Comparison of ENCODE assay signal across 8 cellular contexts in genomic region chr3:42502429-42503250, GRCh38. TPM values are rescaled to one million over a fixed set of nuclear protein-coding genes. Genes with fewer than 3 reads are reported as not detected.
DNase-seq lines count a peak whose midpoint lies in the region; ATAC-seq and TF ChIP-seq lines count a peak whose summit lies in the region.

Gene VIPR1 (plus strand): TSS chr3:42502643. CDS start chr3:42502736, 93 bp downstream.

- POLR2A ChIA-PET in naive thymus-derived CD4-positive, alpha-beta T cell (lab: Charles Lee) = interaction anchor here (0.6 to 5.1 kb wide), 23 partner anchors 10 to 313 kb away, joined by 3 to 82 read pairs (median 5); partner anchors contain the start of genes SEC22C and SS18L2

- intact Hi-C loops in CD14-positive monocyte (cut with micrococcal nuclease) = loop anchor here (5.0 kb wide), 2 partner anchors 35 to 45 kb away; no protein-coding TSS in a partner anchor
- intact Hi-C loops in naive thymus-derived CD4-positive, alpha-beta T cell (cut with micrococcal nuclease) = loop anchor here (1.0 to 10.0 kb wide), 17 partner anchors 16 to 540 kb away; partner anchors contain the start of genes NKTR (in 1 of the 2), SS18L2 (in 1 of the 2), ULK4 (in 1 of the 2) and ZBTB47 (in 1 of the 2)

- H3K27me3 Mint-ChIP-seq in CD14-positive monocyte (ENCODE audit: low read depth in 3 of 3) = peaks cover 27 to 45% (median 33%) of the 10 kb centered on the region in 3 donors
- H3K27me3 Mint-ChIP-seq in naive thymus-derived CD4-positive, alpha-beta T cell = peaks cover 18 to 49% (median 20%) of the 10 kb centered on the region in 5 donors

- H3K9me3 Mint-ChIP-seq in CD14-positive monocyte = peaks cover 0 to 4% (median 3%) of the 10 kb centered on the region in 7 donors
- H3K9me3 Mint-ChIP-seq in naive thymus-derived CD4-positive, alpha-beta T cell = no peaks in the 10 kb centered on the region
- H3K9me3 Mint-ChIP-seq in stimulated activated effector memory CD8-positive, alpha-beta T cell treated with anti-CD3 and anti-CD28 coated beads, Interleukin-12 subunit alpha, Interleukin-12 subunit beta, amount 100 ng/mL, for 72 hours = no peaks in the 10 kb centered on the region

- no peaks in the 10 kb centered on the region for H3K36me3 ChIP-seq in esophagus (ENCODE audit: control insufficient read depth in 2 of 2, insufficient read depth in 2 of 2, low read length in 1 of 2)
- no peaks in the 10 kb centered on the region for H3K36me3 ChIP-seq in naive thymus-derived CD4-positive, alpha-beta T cell (ENCODE audit: control insufficient read depth in 2 of 3, insufficient read depth in 3 of 3, low read length in 3 of 3)

- peaks cover 14 to 20% of the 10 kb centered on the region in 2 donors for H3K36me3 Mint-ChIP-seq in CD14-positive monocyte
- no peaks in the 10 kb centered on the region for H3K36me3 Mint-ChIP-seq in naive thymus-derived CD4-positive, alpha-beta T cell
- no peaks in the 10 kb centered on the region for H3K36me3 Mint-ChIP-seq in stimulated activated effector memory CD8-positive, alpha-beta T cell treated with anti-CD3 and anti-CD28 coated beads, Interleukin-12 subunit alpha, Interleukin-12 subunit beta, amount 100 ng/mL, for 72 hours

- H3K4me3 ChIP-seq in esophagus (ENCODE audit: low read depth in 1 of 2, low read length in 2 of 2) = peak within 1 kb of the TSS; percentile 48 to 57
- peak within 1 kb of the TSS; percentile 70 for H3K4me3 ChIP-seq in naive thymus-derived CD4-positive, alpha-beta T cell (ENCODE audit: low read length)

- 7% methylated on average over 62 to 69 of the region's 69 CpGs for WGBS in esophagus, 2 donors

- H3K27me3 ChIP-seq in esophagus (ENCODE audit: control insufficient read depth in 1 of 2, insufficient read depth in 2 of 2, low read length in 2 of 2) = no peaks in the 10 kb centered on the region
- H3K27me3 ChIP-seq in naive thymus-derived CD4-positive, alpha-beta T cell (ENCODE audit: control insufficient read depth in 2 of 2, insufficient read depth in 2 of 2, low read length in 2 of 2) = peaks cover 0 to 5% of the 10 kb centered on the region in 2 donors

- no peak for TF ChIP-seq CTCF in CD14-positive monocyte (IDR thresholded peaks at IDR 0.05)

- peak within 1 kb of the TSS in 1 of 2 donors; percentile 14 for H3K27ac ChIP-seq in esophagus (ENCODE audit: low read depth in 2 of 2, low read length in 1 of 2)
- H3K27ac ChIP-seq in naive thymus-derived CD4-positive, alpha-beta T cell (ENCODE audit: low read depth, low read length) = peak within 1 kb of the TSS; percentile 79

- H3K4me1 ChIP-seq in esophagus (ENCODE audit: control insufficient read depth in 2 of 2, insufficient read depth in 2 of 2, low read length in 1 of 2) = peaks cover 2 to 13% of the 10 kb centered on the region in 2 donors
- peaks cover 0 to 39% of the 10 kb centered on the region in 2 donors for H3K4me1 ChIP-seq in naive thymus-derived CD4-positive, alpha-beta T cell (ENCODE audit: control insufficient read depth in 2 of 2, insufficient read depth in 2 of 2, low read length in 2 of 2)

- peak within 1 kb of the TSS; percentile 92 to 94 for H3K4me3 Mint-ChIP-seq in CD14-positive monocyte
- H3K4me3 Mint-ChIP-seq in naive thymus-derived CD4-positive, alpha-beta T cell = peak within 1 kb of the TSS; percentile 91 to 98 (median 96)
- H3K4me3 Mint-ChIP-seq in stimulated activated effector memory CD8-positive, alpha-beta T cell treated with anti-CD3 and anti-CD28 coated beads, Interleukin-12 subunit alpha, Interleukin-12 subunit beta, amount 100 ng/mL, for 72 hours = peak within 1 kb of the TSS; percentile 90

- no peaks in the 10 kb centered on the region for H3K9me3 ChIP-seq in esophagus (ENCODE audit: control insufficient read depth in 2 of 2, insufficient read depth in 1 of 2, low read depth in 1 of 2, low read length in 1 of 2)
- no peaks in the 10 kb centered on the region for H3K9me3 ChIP-seq in naive thymus-derived CD4-positive, alpha-beta T cell (ENCODE audit: control insufficient read depth in 2 of 3, low read length in 3 of 3)

- peaks cover 56% of the 10 kb centered on the region for H3K4me1 Mint-ChIP-seq in CD14-positive monocyte
- peaks cover 31 to 64% (median 47%) of the 10 kb centered on the region in 7 donors for H3K4me1 Mint-ChIP-seq in naive thymus-derived CD4-positive, alpha-beta T cell
- H3K4me1 Mint-ChIP-seq in stimulated activated effector memory CD8-positive, alpha-beta T cell treated with anti-CD3 and anti-CD28 coated beads, Interleukin-12 subunit alpha, Interleukin-12 subunit beta, amount 100 ng/mL, for 72 hours = peaks cover 42% of the 10 kb centered on the region

- ATAC-seq in GM19372 (IDR thresholded peaks at IDR 0.05; ENCODE audit: low read depth, unreplicated experiment) (peak; percentile 95), HG03520 (IDR thresholded peaks at IDR 0.05; ENCODE audit: unreplicated experiment) (peak; percentile 84)
- ATAC-seq in naive thymus-derived CD4-positive, alpha-beta T cell = peak; percentile 98
- peak; percentile 94 for ATAC-seq in stimulated activated effector memory CD8-positive, alpha-beta T cell treated with anti-CD3 and anti-CD28 coated beads, Interleukin-12 subunit alpha, Interleukin-12 subunit beta, amount 100 ng/mL, for 72 hours

- CTCF ChIA-PET in naive thymus-derived CD4-positive, alpha-beta T cell (lab: Charles Lee) = interaction anchor here (0.7 to 3.4 kb wide), 21 partner anchors 8 to 255 kb away, joined by 3 to 136 read pairs (median 7); partner anchors contain the start of genes SEC22C and SS18L2

- H3K27ac Mint-ChIP-seq in CD14-positive monocyte = peak within 1 kb of the TSS; percentile 57 to 88 (median 81)
- peak within 1 kb of the TSS; percentile 70 to 96 (median 94) for H3K27ac Mint-ChIP-seq in naive thymus-derived CD4-positive, alpha-beta T cell
- no peak within 1 kb of the TSS for H3K27ac Mint-ChIP-seq in stimulated activated effector memory CD8-positive, alpha-beta T cell treated with anti-CD3 and anti-CD28 coated beads, Interleukin-12 subunit alpha, Interleukin-12 subunit beta, amount 100 ng/mL, for 72 hours

- DNase-seq in CD14-positive monocyte (ENCODE audit: low spot score) (no peak), NOMO-1 treated with DMSO at 0.1 percent for 48 hours (lab: John Stamatoyannopoulos, UW; ENCODE audit: unreplicated experiment) (peak; percentile 71), activated T-cell treated with anti-CD3 and anti-CD28 coated beads for 48 hours (ENCODE audit: low read depth) (peak; percentile 90)
- DNase-seq in naive thymus-derived CD4-positive, alpha-beta T cell = peak; percentile 85 to 97 (median 95)
- DNase-seq in stimulated activated effector memory CD8-positive, alpha-beta T cell treated with anti-CD3 and anti-CD28 coated beads, Interleukin-12 subunit alpha, Interleukin-12 subunit beta, amount 100 ng/mL, for 72 hours (ENCODE audit: low spot score in 2 of 2) = peak; percentile 84 to 89

RNA-seq across cellular contexts. Expression of gene VIPR1, which starts in this region (rescaled TPM):
- polyA plus RNA-seq in CD14-positive monocyte = 10 to 100 TPM; 15.5 to 16.0 TPM
- polyA plus RNA-seq in esophagus = 1 to 10 TPM; 3.6 to 7.0 TPM
- total RNA-seq in naive thymus-derived CD4-positive, alpha-beta T cell = 100 to 1,000 TPM in 2 of 5 experiments, 10 to 100 TPM in 2, 1 to 10 TPM in 1; 8.0 to 133 (median 70.5) TPM
- 10 to 100 TPM; 30.5 to 44.8 TPM for polyA plus RNA-seq in naive thymus-derived CD4-positive, alpha-beta T cell
